9 cellular contexts compared by ENCODE assay signal in the genomic region with DNA sequence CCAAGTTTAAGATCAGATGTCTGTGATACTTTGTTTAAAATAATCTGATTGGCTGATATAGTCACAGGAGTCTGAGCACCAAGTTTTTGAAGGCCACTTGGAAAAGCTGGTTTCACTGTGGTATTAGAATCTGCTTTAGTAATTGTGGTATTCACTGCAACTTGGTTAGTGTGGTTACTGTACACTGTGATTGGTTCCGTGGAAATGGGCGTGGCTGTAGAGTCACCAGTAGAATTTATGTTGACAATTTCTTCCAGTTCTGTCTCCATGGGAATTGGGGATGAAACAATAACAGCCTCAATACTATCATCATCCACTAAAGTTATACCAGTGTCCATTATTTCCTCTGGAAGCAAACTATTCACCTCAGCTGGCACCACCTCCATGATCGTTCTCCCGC.
A peak's percentile ranks its signal among the peaks of the same experiment; 100 is the strongest.
DNase-seq lines count a peak whose midpoint lies in the region; ATAC-seq and TF ChIP-seq lines count a peak whose summit lies in the region.
"Had no signal": no experiment of that assay in that cellular context is flagged by ENCODE, and none has a peak within 500 bp of the region (broad histone marks: within the 10 kb centered on the region; RNA-seq: fewer than 3 reads in every experiment).

No MANE protein-coding gene starts in this region.

- ATAC-seq in SK-N-SH treated with all-trans-retinoic acid at 6 μM for 48 hours, result peak; percentile 72
- ATAC-seq in activated CD4-positive, CD25-positive, alpha-beta regulatory T cell treated with anti-CD3 and anti-CD28 coated beads, Interleukin-2, amount 50 U/mL, for 24 hours, result no peak
- no peak for ATAC-seq in HG03521 (IDR thresholded peaks at IDR 0.05; ENCODE audit: unreplicated experiment)
- no peak for ATAC-seq in GM18502 (IDR thresholded peaks at IDR 0.05; ENCODE audit: poor library complexity, unreplicated experiment)
- ATAC-seq: activated T-cell treated with anti-CD3 and anti-CD28 coated beads, Interleukin-2, amount 50 U/mL, for 4 hours had no signal

- peak; percentile 39 for DNase-seq in AG08395 (ENCODE audit: low spot score)
- peak; percentile 23 for DNase-seq in GM04504 (ENCODE audit: low read depth)
- peak; percentile 81 for DNase-seq in fibroblast of peridontal ligament (ENCODE audit: extremely low read depth)
- no peak for DNase-seq in NCI-H2081 (lab: John Stamatoyannopoulos, UW)
- DNase-seq: activated T-cell treated with anti-CD3 and anti-CD28 coated beads, Interleukin-2, amount 50 U/mL, for 4 hours had no signal

TF ChIP-seq in SK-N-SH treated with all-trans-retinoic acid at 6 μM for 48 hours, 23 proteins besides CTCF, POLR2A, EP300 and RAD21:
- TF ChIP-seq ARNTL (CRISPR knock-in tag; IDR thresholded peaks at IDR 0.05; ENCODE audit: borderline replicate concordance, low read depth) (no peak), ZNF8 (CRISPR knock-in tag; IDR thresholded peaks at IDR 0.05) (peak; percentile 69; the same call in 1 of the 2 replicates), TOX (CRISPR knock-in tag; IDR thresholded peaks at IDR 0.05; ENCODE audit: borderline replicate concordance) (no peak)

Comparison
In these comparisons a context has a peak if more than half of its experiments do, and no peak if none do; other contexts are left out.
1. DNase-seq: peak in AG08395 (single experiment), GM04504 (single experiment) and fibroblast of peridontal ligament (single experiment); none in NCI-H2081 (0 of 2).